ENCODE assay signal across 9 cellular contexts in the genomic region with DNA sequence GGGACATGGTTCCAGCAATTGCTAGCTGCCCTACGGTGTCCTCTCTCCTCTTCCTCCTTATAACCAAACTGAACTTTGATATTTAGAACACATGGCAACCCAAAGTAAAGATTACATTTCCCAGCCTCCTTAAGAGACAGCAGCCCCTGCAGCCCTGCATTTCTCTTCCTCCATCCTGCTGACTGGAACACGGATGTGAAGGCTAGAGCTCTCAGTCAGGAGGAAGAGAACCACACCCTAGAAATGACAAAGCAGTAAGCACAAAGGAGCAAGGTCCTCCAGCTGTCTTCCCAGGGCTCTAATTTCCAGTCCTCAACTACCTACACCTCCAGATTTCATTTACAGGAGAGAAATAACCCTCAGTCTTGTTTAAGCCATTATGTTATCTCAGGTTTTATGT. TPM values are rescaled to one million over a fixed set of nuclear protein-coding genes. Genes with fewer than 3 reads are reported as not detected.
A peak's percentile ranks its signal among the peaks of the same experiment; 100 is the strongest.
DNase-seq lines count a peak whose midpoint lies in the region; ATAC-seq, FAIRE-seq and TF ChIP-seq lines count a peak whose summit lies in the region.
"Had no signal": no experiment of that assay in that cellular context is flagged by ENCODE, and none has a peak within 500 bp of the region (broad histone marks: within the 10 kb centered on the region; RNA-seq: fewer than 3 reads in every experiment).

No MANE protein-coding gene starts in this region.

- FAIRE-seq in frontal cortex (lab: Jason Lieb, UNC), result no peak

- CTCF ChIA-PET in activated naive CD4-positive, alpha-beta T cell treated with anti-CD3 and anti-CD28 coated beads for 36 hours (lab: Charles Lee), result interaction anchor here (0.7 to 4.4 kb wide), 16 partner anchors 10 to 382 kb away, joined by 3 to 31 read pairs (median 3); a partner anchor contains a TSS

- H3K27ac ChIP-seq in colonic mucosa (peak overlapping the region; percentile 92), lower lobe of right lung (peak overlapping the region; percentile 81), vagina (peak overlapping the region; percentile 90)

- no peak for DNase-seq in activated naive CD4-positive, alpha-beta T cell treated with anti-CD3 and anti-CD28 coated beads for 36 hours
- DNase-seq in activated naive CD4-positive, alpha-beta T cell treated with anti-CD3 and anti-CD28 coated beads, Interleukin-2, amount 50 U/mL, for 16 hours, result no peak
- DNase-seq in colonic mucosa (peak; percentile 74), lower lobe of right lung (no peak), vagina (ENCODE audit: extremely low spot score in 2 of 2) (no peak), HCEC 1CT (no peak), NCI-H510A (lab: John Stamatoyannopoulos, UW) (no peak), frontal cortex (ENCODE audit: low spot score in 2 of 2) (no peak)
- DNase-seq: left cardiac atrium had no signal

- ATAC-seq in lower lobe of right lung, result peak; percentile 41 to 48

- H3K36me3 ChIP-seq in colonic mucosa (peaks cover 10% of the 10 kb centered on the region), lower lobe of right lung (peaks cover 94% of the 10 kb centered on the region), vagina (peaks cover 4 to 42% of the 10 kb centered on the region in 2 donors)

- peaks cover 12% of the 10 kb centered on the region for H3K4me1 Mint-ChIP-seq in activated naive CD4-positive, alpha-beta T cell treated with anti-CD3 and anti-CD28 coated beads for 36 hours (ENCODE audit: low read depth)

- H3K27me3 ChIP-seq in colonic mucosa (no peaks in the 10 kb centered on the region), lower lobe of right lung (ENCODE audit: low read depth) (no peaks in the 10 kb centered on the region), vagina (no peaks in the 10 kb centered on the region)

- no peaks in the 10 kb centered on the region for H3K9me3 Mint-ChIP-seq in activated naive CD4-positive, alpha-beta T cell treated with anti-CD3 and anti-CD28 coated beads for 36 hours

- H3K9me3 ChIP-seq in colonic mucosa (no peaks in the 10 kb centered on the region), lower lobe of right lung (no peaks in the 10 kb centered on the region), vagina (no peaks in the 10 kb centered on the region)

- H3K4me3 Mint-ChIP-seq in activated naive CD4-positive, alpha-beta T cell treated with anti-CD3 and anti-CD28 coated beads for 36 hours, result no peak overlapping the region

- H3K4me1 ChIP-seq in colonic mucosa, result peaks cover 22% of the 10 kb centered on the region
- peaks cover 47% of the 10 kb centered on the region for H3K4me1 ChIP-seq in lower lobe of right lung
- peaks cover 45% of the 10 kb centered on the region for H3K4me1 ChIP-seq in vagina

- TF ChIP-seq POLR2A in vagina (IDR thresholded peaks at IDR 0.05), result no peak

- H3K9ac ChIP-seq in colonic mucosa (ENCODE audit: low read depth in 2 of 2, low read length in 2 of 2), result peak overlapping the region in 1 of 2 donors; percentile 63

- intact Hi-C loops in activated naive CD4-positive, alpha-beta T cell treated with anti-CD3 and anti-CD28 coated beads for 36 hours (cut with micrococcal nuclease), result loop anchor here (1.0 to 5.0 kb wide), 2 partner anchors 78 to 334 kb away; no protein-coding TSS in a partner anchor
- intact Hi-C loops in colonic mucosa (cut with DNase I), result no loop called here
- intact Hi-C loops in lower lobe of right lung (cut with DNase I), result no loop called here
- intact Hi-C loops in vagina (cut with DNase I), result no loop called here

- no peak overlapping the region for H3K4me3 ChIP-seq in colonic mucosa
- H3K4me3 ChIP-seq in lower lobe of right lung, result no peak overlapping the region
- no peak overlapping the region for H3K4me3 ChIP-seq in vagina

- H3K36me3 Mint-ChIP-seq in activated naive CD4-positive, alpha-beta T cell treated with anti-CD3 and anti-CD28 coated beads for 36 hours (ENCODE audit: low read depth), result peaks cover 12% of the 10 kb centered on the region

- H3K27me3 Mint-ChIP-seq in activated naive CD4-positive, alpha-beta T cell treated with anti-CD3 and anti-CD28 coated beads for 36 hours (ENCODE audit: low read depth), result no peaks in the 10 kb centered on the region

- TF ChIP-seq CTCF in colonic mucosa (IDR thresholded peaks at IDR 0.05) (no peak), lower lobe of right lung (IDR thresholded peaks at IDR 0.05) (no peak), vagina (IDR thresholded peaks at IDR 0.05) (no peak)

- peak overlapping the region; percentile 0 for H3K27ac Mint-ChIP-seq in activated naive CD4-positive, alpha-beta T cell treated with anti-CD3 and anti-CD28 coated beads for 36 hours

RNA-seq across cellular contexts. Expression of a gene that starts 10.9 kb away (rescaled TPM):
- total RNA-seq in activated naive CD4-positive, alpha-beta T cell treated with anti-CD3 and anti-CD28 coated beads for 36 hours, result 10 to 100 TPM; 30.8 to 31.0 TPM
- total RNA-seq in colonic mucosa, result 100 to 1,000 TPM; 138 to 162 TPM
- 114 TPM for total RNA-seq in lower lobe of right lung
- 149 TPM for total RNA-seq in vagina
- 183 TPM for total RNA-seq in frontal cortex

RNA-seq across cellular contexts. Expression of a gene that starts 44.0 kb away (rescaled TPM):
- total RNA-seq in activated naive CD4-positive, alpha-beta T cell treated with anti-CD3 and anti-CD28 coated beads for 36 hours, result 1 to 10 TPM; 4.6 to 4.7 TPM
- 100 to 1,000 TPM; 150 to 212 TPM for total RNA-seq in colonic mucosa
- total RNA-seq in lower lobe of right lung, result 52.5 TPM
- total RNA-seq in vagina, result 15.7 TPM
- total RNA-seq in frontal cortex, result 51.0 TPM
